ENCODE assay signal across 8 cellular contexts in the genomic region with DNA sequence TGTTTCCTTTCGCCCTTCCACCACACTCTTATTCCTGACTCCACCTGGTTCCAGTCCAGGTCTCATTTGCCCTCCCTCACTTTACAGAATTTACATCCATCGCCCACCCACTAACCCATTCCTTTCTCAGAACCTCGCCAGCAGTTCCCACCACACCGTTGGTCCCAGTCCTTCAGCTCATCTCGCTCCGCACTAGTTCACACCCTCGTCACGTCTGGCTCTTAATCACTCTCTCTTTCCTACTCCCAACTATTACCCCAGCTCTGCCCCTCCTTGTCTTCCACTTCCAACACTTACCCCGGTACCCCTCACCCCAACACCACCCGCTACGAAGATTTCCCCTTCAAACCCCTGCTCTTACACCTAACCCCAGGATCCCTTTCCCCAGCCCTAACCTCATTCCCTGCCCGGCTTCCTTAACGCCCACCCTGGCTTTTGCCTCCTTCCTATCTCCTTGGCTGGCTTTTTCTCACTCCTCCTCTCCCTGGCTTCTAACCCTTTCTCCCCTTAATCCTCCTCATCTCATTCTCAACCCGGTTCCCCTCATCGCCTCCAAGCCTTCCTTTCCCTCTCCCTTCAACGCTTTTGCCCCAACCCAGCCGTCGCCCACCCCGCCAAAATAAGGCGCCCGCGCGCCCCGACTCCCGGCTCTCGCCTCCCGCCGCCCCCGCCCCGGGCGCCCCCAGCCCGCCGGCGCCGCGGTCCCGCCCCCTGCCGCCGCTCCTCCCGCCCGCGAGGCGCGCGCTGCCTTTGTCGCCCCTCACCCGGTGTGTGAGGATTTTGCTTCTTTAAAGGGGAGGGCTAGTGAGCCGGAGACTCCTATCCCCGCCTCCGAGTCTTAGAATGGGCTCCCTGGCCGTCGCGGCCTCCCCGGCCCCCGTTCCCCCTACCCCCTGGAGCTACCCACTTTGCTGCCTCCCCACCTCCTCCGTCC. TPM values are rescaled to one million over a fixed set of nuclear protein-coding genes. Genes with fewer than 3 reads are reported as not detected.
DNase-seq lines count a peak whose midpoint lies in the region; ATAC-seq and TF ChIP-seq lines count a peak whose summit lies in the region.

No MANE protein-coding gene starts in this region.

- no peaks in the 10 kb centered on the region for H3K27me3 Mint-ChIP-seq in T-helper 1 cell treated with Interleukin-12 subunit alpha and Interleukin-12 subunit beta and Interleukin-4 antibody, amounts not matched to agents 30 μg/mL and 1 μg/mL, for 36 hours (ENCODE audit: low read depth)

- TF ChIP-seq CTCF in fibroblast of lung (conservative IDR thresholded peaks at IDR 0.05 in 1 of 2, IDR thresholded peaks at IDR 0.05 in 1 of 2; ENCODE audit: low read depth in 1 of 2, low read length in 2 of 2) (no peak), omental fat pad (IDR thresholded peaks at IDR 0.05) (no peak)

- no peaks in the 10 kb centered on the region for H3K27me3 ChIP-seq in fibroblast of lung (ENCODE audit: control insufficient read depth, insufficient read depth, low read length)

- no peak overlapping the region for H3K4me3 Mint-ChIP-seq in T-helper 1 cell treated with Interleukin-12 subunit alpha and Interleukin-12 subunit beta and Interleukin-4 antibody, amounts not matched to agents 30 μg/mL and 1 μg/mL, for 36 hours

- H2AFZ ChIP-seq in fibroblast of lung (ENCODE audit: low read length), result peak overlapping the region; percentile 52

- no peaks in the 10 kb centered on the region for H3K9me3 ChIP-seq in fibroblast of lung (ENCODE audit: control insufficient read depth, insufficient read depth, low read depth, low read length)

- H3K4me3 ChIP-seq in fibroblast of lung (replicated peaks in 1 of 4; ENCODE audit: control extremely low read depth in 1 of 4, insufficient read depth in 1 of 4, low read depth in 3 of 4, low read length in 4 of 4), result peak overlapping the region; percentile 67 to 89 (median 74)

- peaks cover 7% of the 10 kb centered on the region for H3K4me1 ChIP-seq in fibroblast of lung (ENCODE audit: control insufficient read depth, extremely low read depth, insufficient read depth, low read length)

- peaks cover 4% of the 10 kb centered on the region for H3K36me3 Mint-ChIP-seq in T-helper 1 cell treated with Interleukin-12 subunit alpha and Interleukin-12 subunit beta and Interleukin-4 antibody, amounts not matched to agents 30 μg/mL and 1 μg/mL, for 36 hours (ENCODE audit: low read depth)

- peak overlapping the region; percentile 16 for H3K27ac ChIP-seq in fibroblast of lung (ENCODE audit: insufficient read depth, low read length)

- ATAC-seq in GM19438 (IDR thresholded peaks at IDR 0.05; ENCODE audit: low read depth, unreplicated experiment), result peak; percentile 35
- ATAC-seq in HG03457 (IDR thresholded peaks at IDR 0.05; ENCODE audit: unreplicated experiment), result peak; percentile 15
- ATAC-seq in omental fat pad (ENCODE audit: low FRiP score), result peak; percentile 79

- H3K36me3 ChIP-seq in fibroblast of lung (ENCODE audit: control insufficient read depth, insufficient read depth, low read length), result no peaks in the 10 kb centered on the region

- peaks cover 9% of the 10 kb centered on the region for H3K4me1 Mint-ChIP-seq in T-helper 1 cell treated with Interleukin-12 subunit alpha and Interleukin-12 subunit beta and Interleukin-4 antibody, amounts not matched to agents 30 μg/mL and 1 μg/mL, for 36 hours (ENCODE audit: low read depth)

- peak overlapping the region; percentile 96 for H3K4me2 ChIP-seq in fibroblast of lung (ENCODE audit: extremely low read depth, insufficient read depth, low read length)

- no peaks in the 10 kb centered on the region for H4K20me1 ChIP-seq in fibroblast of lung (ENCODE audit: control insufficient read depth, extremely low read depth, insufficient read depth, low read length)

- DNase-seq in COLO668 (lab: John Stamatoyannopoulos, UW; ENCODE audit: unreplicated experiment) (peak; percentile 45), fibroblast of lung (ENCODE audit: low read depth in 2 of 2) (peak in 1 of 2 donors; percentile 25), omental fat pad (ENCODE audit: low spot score) (no peak), NCI-H2081 treated with DMSO at 0.1 percent for 48 hours (lab: John Stamatoyannopoulos, UW) (no peak), DMS153 treated with DMSO at 0.1 percent for 48 hours (lab: John Stamatoyannopoulos, UW; ENCODE audit: unreplicated experiment) (no peak)

- peak overlapping the region; percentile 83 for H3K27ac Mint-ChIP-seq in T-helper 1 cell treated with Interleukin-12 subunit alpha and Interleukin-12 subunit beta and Interleukin-4 antibody, amounts not matched to agents 30 μg/mL and 1 μg/mL, for 36 hours

- H3K79me2 ChIP-seq in fibroblast of lung (ENCODE audit: control insufficient read depth, insufficient read depth, low read length), result no peaks in the 10 kb centered on the region

- peak overlapping the region; percentile 55 for H3K9ac ChIP-seq in fibroblast of lung (ENCODE audit: insufficient read depth, low read length)

- no peaks in the 10 kb centered on the region for H3K9me3 Mint-ChIP-seq in T-helper 1 cell treated with Interleukin-12 subunit alpha and Interleukin-12 subunit beta and Interleukin-4 antibody, amounts not matched to agents 30 μg/mL and 1 μg/mL, for 36 hours

RNA-seq across cellular contexts. Expression of a gene that starts 0.5 kb away (rescaled TPM):
- total RNA-seq in fibroblast of lung (1.8 and 2.3 TPM in 2 replicates), omental fat pad (1 to 10 TPM; 2.3 to 3.8 (median 3.1) TPM)
- 1.0 and 1.5 TPM in 2 replicates for polyA plus RNA-seq in fibroblast of lung
- polyA plus RNA-seq in fibroblast of lung (2012), result 1.0 and 1.2 TPM in 2 replicates
- polyA minus RNA-seq in fibroblast of lung (ENCODE audit: low replicate concordance), result 0.67 and 0.96 TPM in 2 replicates

RNA-seq across cellular contexts. Expression of a gene that starts 26.3 kb away (rescaled TPM):
- total RNA-seq in fibroblast of lung (24.9 and 27.7 TPM in 2 replicates), omental fat pad (10 to 100 TPM in 3 of 4 donors, 1 to 10 TPM in 1; 6.8 to 12.5 (median 11.2) TPM)
- 38.6 and 40.0 TPM in 2 replicates for polyA plus RNA-seq in fibroblast of lung
- polyA plus RNA-seq in fibroblast of lung (2012), result 23.9 and 25.4 TPM in 2 replicates
- polyA minus RNA-seq in fibroblast of lung (ENCODE audit: low replicate concordance), result 50.0 and 113 TPM in 2 replicates

RNA-seq across cellular contexts. Expression of a gene that starts 26.7 kb away (rescaled TPM):
- 13.7 and 14.9 TPM in 2 replicates for total RNA-seq in fibroblast of lung
- polyA plus RNA-seq in fibroblast of lung, result 11.3 and 19.7 TPM in 2 replicates
- 15.8 and 28.6 TPM in 2 replicates for polyA plus RNA-seq in fibroblast of lung (2012)
- polyA minus RNA-seq in fibroblast of lung (ENCODE audit: low replicate concordance), result 55.8 and 72.2 TPM in 2 replicates
- total RNA-seq in omental fat pad, result 10 to 100 TPM in 3 of 4 donors, 1 to 10 TPM in 1; 9.8 to 38.2 (median 11.8) TPM

RNA-seq across cellular contexts. Expression of a gene that starts 47.0 kb away (rescaled TPM):
- total RNA-seq in fibroblast of lung (10.3 and 15.0 TPM in 2 replicates), omental fat pad (100 to 1,000 TPM; 117 to 186 (median 151) TPM)
- polyA plus RNA-seq in fibroblast of lung, result 29.6 and 43.7 TPM in 2 replicates
- 35.6 and 56.9 TPM in 2 replicates for polyA plus RNA-seq in fibroblast of lung (2012)
- 32.1 and 51.6 TPM in 2 replicates for polyA minus RNA-seq in fibroblast of lung (ENCODE audit: low replicate concordance)

Comparison
In these comparisons a context has a peak if more than half of its experiments do, and no peak if none do; other contexts are left out.
1. ATAC-seq: peak in every context shown above with its lines; median percentile 79 in omental fat pad; 35 in GM19438; 15 in HG03457.